ENCODE assay signal across 21 cellular contexts in genomic region chr16:9469512-9469911, GRCh38.
A peak's percentile ranks its signal among the peaks of the same experiment; 100 is the strongest.
DNase-seq lines count a peak whose midpoint lies in the region; ATAC-seq and TF ChIP-seq lines count a peak whose summit lies in the region.
"Had no signal": no experiment of that assay in that cellular context is flagged by ENCODE, and none has a peak within 500 bp of the region (broad histone marks: within the 10 kb centered on the region; RNA-seq: fewer than 3 reads in every experiment).

No MANE protein-coding gene starts in this region.

- TF ChIP-seq POLR2A in gastroesophageal sphincter (IDR thresholded peaks at IDR 0.05): no peak

- H3K9me3 ChIP-seq in GM23248 (ENCODE audit: low read depth) (no peaks in the 10 kb centered on the region), gastroesophageal sphincter (peaks cover 0 to 6% (median 0%) of the 10 kb centered on the region in 3 donors), trophoblast cell (ENCODE audit: insufficient read depth, low read depth, low read length) (no peaks in the 10 kb centered on the region), lower lobe of right lung (no peaks in the 10 kb centered on the region)
- H3K9me3 ChIP-seq: upper lobe of left lung had no signal

- H2AFZ ChIP-seq in GM23248: no peak overlapping the region
- no peak overlapping the region for H2AFZ ChIP-seq in trophoblast cell (ENCODE audit: insufficient read depth, low read length, poor library complexity)

- DNase-seq in GM23248 (peak; percentile 8), SK-MEL-5 (ENCODE audit: low read depth, low spot score) (peak; percentile 51), trophoblast cell (peak; percentile 33 to 69), HCEC 1CT (no peak), NCI-H1436 (lab: John Stamatoyannopoulos, UW) (no peak), NCI-H510A (lab: John Stamatoyannopoulos, UW) (no peak), lower lobe of right lung (no peak)
- DNase-seq: activated CD4-positive, alpha-beta T cell treated with anti-CD3 and anti-CD28 coated beads, Interleukin-2, amount 10 ng/mL, durations not matched to agents 7 days and 5 days; activated effector memory CD4-positive, alpha-beta T cell treated with anti-CD3 and anti-CD28 coated beads, Interleukin-2, amount 50 U/mL, for 16 hours; effector CD8-positive, alpha-beta T cell; GDM1; heart right ventricle; immature natural killer cell; mesendoderm; natural killer cell; NCI-H2029; stimulated activated CD4-positive, alpha-beta T cell treated with anti-CD3 and anti-CD28 coated beads, Interleukin-2, amount 100 ng/mL, for 24 hours; stimulated activated naive CD8-positive, alpha-beta T cell treated with anti-CD3 and anti-CD28 coated beads, Interleukin-15, Interleukin-2, amounts not matched to agents 100 U/mL and 50 U/mL, for 24 hours; upper lobe of left lung had no signal

- TF ChIP-seq CTCF in gastroesophageal sphincter (IDR thresholded peaks at IDR 0.05) (no peak), lower lobe of right lung (IDR thresholded peaks at IDR 0.05) (no peak)

- H2AK5ac ChIP-seq in trophoblast cell (ENCODE audit: low read length): no peak overlapping the region

- no peak overlapping the region for H4K12ac ChIP-seq in trophoblast cell (ENCODE audit: low read depth, low read length)

- H3K27me3 ChIP-seq in GM23248 (replicated peaks; ENCODE audit: insufficient read depth) (no peaks in the 10 kb centered on the region), gastroesophageal sphincter (no peaks in the 10 kb centered on the region), trophoblast cell (ENCODE audit: insufficient read depth, low read length) (no peaks in the 10 kb centered on the region), lower lobe of right lung (ENCODE audit: low read depth) (no peaks in the 10 kb centered on the region)
- H3K27me3 ChIP-seq: heart right ventricle, upper lobe of left lung had no signal

- H3K79me2 ChIP-seq in GM23248 (ENCODE audit: insufficient read depth): no peaks in the 10 kb centered on the region
- no peaks in the 10 kb centered on the region for H3K79me2 ChIP-seq in trophoblast cell (ENCODE audit: control insufficient read depth, insufficient read depth, low read length, poor library complexity)

- H3K4me2 ChIP-seq in GM23248 (ENCODE audit: unreplicated experiment) (no peak overlapping the region), trophoblast cell (ENCODE audit: low read length) (no peak overlapping the region)

- H3K23ac ChIP-seq in trophoblast cell (ENCODE audit: low read length): no peak overlapping the region

- no peak overlapping the region for H2BK5ac ChIP-seq in trophoblast cell (ENCODE audit: low read depth, low read length, poor library complexity)

- H3K4me1 ChIP-seq in GM23248 (ENCODE audit: insufficient read depth): no peaks in the 10 kb centered on the region
- H3K4me1 ChIP-seq in gastroesophageal sphincter: no peaks in the 10 kb centered on the region
- no peaks in the 10 kb centered on the region for H3K4me1 ChIP-seq in trophoblast cell (ENCODE audit: control insufficient read depth in 1 of 2, insufficient read depth in 2 of 2, low read length in 2 of 2)
- no peaks in the 10 kb centered on the region for H3K4me1 ChIP-seq in lower lobe of right lung
- H3K4me1 ChIP-seq: heart right ventricle, upper lobe of left lung had no signal

- no peaks in the 10 kb centered on the region for H3K36me3 ChIP-seq in GM23248 (ENCODE audit: low read depth)
- H3K36me3 ChIP-seq in gastroesophageal sphincter: no peaks in the 10 kb centered on the region
- no peaks in the 10 kb centered on the region for H3K36me3 ChIP-seq in trophoblast cell (ENCODE audit: control insufficient read depth in 1 of 2, insufficient read depth in 2 of 2, low read length in 2 of 2)
- no peaks in the 10 kb centered on the region for H3K36me3 ChIP-seq in lower lobe of right lung
- H3K36me3 ChIP-seq: heart right ventricle, upper lobe of left lung had no signal

- no peaks in the 10 kb centered on the region for H4K20me1 ChIP-seq in GM23248 (ENCODE audit: insufficient read depth)

- H3K18ac ChIP-seq in trophoblast cell (ENCODE audit: low read length): no peak overlapping the region

- H3K9ac ChIP-seq in GM23248: no peak overlapping the region
- no peak overlapping the region for H3K9ac ChIP-seq in trophoblast cell (ENCODE audit: low read length)

- no peaks in the 10 kb centered on the region for H3K79me1 ChIP-seq in trophoblast cell (ENCODE audit: low read length)

- H3K27ac ChIP-seq in GM23248 (no peak overlapping the region), gastroesophageal sphincter (no peak overlapping the region), trophoblast cell (ENCODE audit: low read depth, low read length) (no peak overlapping the region), lower lobe of right lung (no peak overlapping the region)
- H3K27ac ChIP-seq: heart right ventricle, upper lobe of left lung had no signal

- H3K9me2 ChIP-seq in GM23248 (ENCODE audit: insufficient read depth): no peaks in the 10 kb centered on the region

- intact Hi-C loops in lower lobe of right lung (cut with DNase I): no loop called here

- no peak overlapping the region for H3K4ac ChIP-seq in trophoblast cell (ENCODE audit: low read depth, low read length)

- H2BK12ac ChIP-seq in trophoblast cell (ENCODE audit: low read length): no peak overlapping the region

- in situ Hi-C loops in GM23248 (cut with MboI): no loop called here
- in situ Hi-C loops in SK-MEL-5 (cut with HindIII; ENCODE audit: low pct_unique_long_range_greater_than_20kb, low sequenced_read_pairs): no loop called here

- H3K4me3 ChIP-seq in GM23248: no peak overlapping the region
- no peak overlapping the region for H3K4me3 ChIP-seq in gastroesophageal sphincter
- no peak overlapping the region for H3K4me3 ChIP-seq in trophoblast cell (ENCODE audit: low read depth, low read length)
- no peak overlapping the region for H3K4me3 ChIP-seq in lower lobe of right lung
- H3K4me3 ChIP-seq: GM12878, heart right ventricle, upper lobe of left lung had no signal

- no peaks in the 10 kb centered on the region for H3F3A ChIP-seq in GM23248 (ENCODE audit: insufficient read depth)

- TF ChIP-seq EP300 in gastroesophageal sphincter (IDR thresholded peaks at IDR 0.05): no peak

- H4K8ac ChIP-seq in trophoblast cell (ENCODE audit: low read depth, low read length): no peak overlapping the region

- no peak overlapping the region for H3K14ac ChIP-seq in trophoblast cell (ENCODE audit: low read length)

- H2BK120ac ChIP-seq in trophoblast cell (ENCODE audit: insufficient read depth, low read length, poor library complexity): no peak overlapping the region

- no peak overlapping the region for H4K91ac ChIP-seq in trophoblast cell (ENCODE audit: low read depth, low read length)

- ATAC-seq in gastroesophageal sphincter (peak; percentile 50), lower lobe of right lung (no peak)
- ATAC-seq: GM12878; natural killer cell; stimulated activated naive CD8-positive, alpha-beta T cell treated with anti-CD3 and anti-CD28 coated beads, Interleukin-15, Interleukin-2, amounts not matched to agents 100 U/mL and 50 U/mL, for 24 hours had no signal

Comparison
In these comparisons a context has a peak if more than half of its experiments do, and no peak if none do; other contexts are left out.
1. DNase-seq: peak in GM23248 (single experiment), SK-MEL-5 (single experiment) and trophoblast cell (2 of 2); none in HCEC 1CT (single experiment), NCI-H1436 (single experiment), NCI-H510A (single experiment) and lower lobe of right lung (single experiment).